ENCODE assay signal across 8 cellular contexts in genomic region chr16:66549284-66550131, GRCh38. TPM values are rescaled to one million over a fixed set of nuclear protein-coding genes. Genes with fewer than 3 reads are reported as not detected.
DNase-seq lines count a peak whose midpoint lies in the region; ATAC-seq and TF ChIP-seq lines count a peak whose summit lies in the region.

TK2 (minus strand) TSS chr16:66550122; CDS start chr16:66550061, 61 bp downstream.

- H3K27ac Mint-ChIP-seq in central memory CD8-positive, alpha-beta T cell (ENCODE audit: low read depth) = peak within 1 kb of the TSS; percentile 74

- peak; percentile 62 for TF ChIP-seq POLR2A in GM18505 (IDR thresholded peaks at IDR 0.05; ENCODE audit: borderline replicate concordance, extremely low read depth, insufficient read depth, insufficient read length)

- H3K27ac ChIP-seq in skin epidermis = peak within 1 kb of the TSS; percentile 75 to 99 (median 97)

- H3K36me3 Mint-ChIP-seq in central memory CD8-positive, alpha-beta T cell (ENCODE audit: insufficient read depth) = peaks cover 29% of the 10 kb centered on the region

- peak within 1 kb of the TSS; percentile 91 for H3K4me3 Mint-ChIP-seq in central memory CD8-positive, alpha-beta T cell

- ATAC-seq in GM18505 (IDR thresholded peaks at IDR 0.05; ENCODE audit: unreplicated experiment) (no peak), HG03469 (IDR thresholded peaks at IDR 0.05; ENCODE audit: unreplicated experiment) (no peak)
- peak; percentile 11 for ATAC-seq in central memory CD8-positive, alpha-beta T cell (replicated peaks; ENCODE audit: extremely low read depth, poor library complexity, severe bottlenecking)

- peaks cover 61% of the 10 kb centered on the region for H3K4me1 Mint-ChIP-seq in central memory CD8-positive, alpha-beta T cell

- no peaks in the 10 kb centered on the region for H3K27me3 Mint-ChIP-seq in central memory CD8-positive, alpha-beta T cell

- H3K9me3 Mint-ChIP-seq in central memory CD8-positive, alpha-beta T cell = no peaks in the 10 kb centered on the region

- H3K4me3 ChIP-seq in skin epidermis = peak within 1 kb of the TSS; percentile 53 to 82 (median 63)

- DNase-seq in M059J (ENCODE audit: low read depth) (peak; percentile 69), iris pigment epithelial cell (ENCODE audit: low read depth) (peak; percentile 71), DMS79 treated with DMSO at 0.1 percent for 48 hours (lab: John Stamatoyannopoulos, UW) (no peak)
- peak; percentile 28 for DNase-seq in activated CD4-positive, alpha-beta T cell treated with anti-CD3 and anti-CD28 coated beads for 1 hour
- peak in 1 of 2 donors; percentile 31 for DNase-seq in central memory CD8-positive, alpha-beta T cell (ENCODE audit: low spot score in 2 of 2)

RNA-seq across cellular contexts. Expression of gene TK2, which starts in this region (rescaled TPM):
- 13.6 and 25.2 TPM in 2 replicates for total RNA-seq in M059J (2014; rRNA removed; shearing (Covaris generic))
